ENCODE assay signal across 8 cellular contexts in the genomic region with DNA sequence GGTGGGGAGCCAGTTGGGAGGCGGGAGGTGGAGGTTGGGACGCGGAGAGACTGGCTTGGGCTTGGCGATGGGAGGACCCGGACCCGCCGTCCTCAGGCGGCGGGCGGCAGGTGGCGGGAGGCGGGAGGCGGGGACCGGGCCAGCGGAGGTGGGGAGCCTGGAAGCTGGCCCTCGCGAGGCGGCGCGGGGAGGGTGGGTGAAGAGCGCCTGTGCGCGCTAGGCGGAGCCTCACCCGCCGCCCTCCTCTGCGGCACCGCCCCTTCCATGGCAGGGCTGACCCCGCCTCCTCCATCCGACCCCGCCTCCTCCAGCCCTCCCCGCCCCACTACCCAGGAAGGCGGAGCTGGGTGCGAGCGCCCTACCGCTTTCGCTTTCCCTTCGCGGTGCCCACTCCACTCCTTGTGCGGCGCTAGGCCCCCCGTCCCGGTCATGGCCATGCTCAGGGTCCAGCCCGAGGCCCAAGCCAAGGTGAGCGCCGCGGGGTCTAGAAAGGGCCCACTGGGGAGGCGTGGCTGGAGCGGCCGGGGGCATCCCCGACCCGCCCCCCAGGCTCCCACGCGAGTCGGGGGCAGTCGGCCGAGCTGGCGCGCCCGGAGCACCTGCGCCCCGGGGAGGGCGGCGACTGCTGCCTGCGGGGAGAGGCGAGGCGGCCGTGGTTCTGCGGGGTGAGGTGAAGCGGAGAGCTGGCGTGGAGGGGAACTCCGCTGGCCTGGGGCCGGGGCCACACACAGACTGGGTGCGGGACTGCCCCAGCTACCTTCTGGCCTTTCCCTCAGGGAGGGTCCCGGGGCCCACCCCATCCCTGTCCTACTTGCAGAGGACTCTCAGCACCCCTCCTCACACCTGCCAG. TPM values are rescaled to one million over a fixed set of nuclear protein-coding genes. Genes with fewer than 3 reads are reported as not detected.
A peak's percentile ranks its signal among the peaks of the same experiment; 100 is the strongest.
DNase-seq lines count a peak whose midpoint lies in the region; ATAC-seq and TF ChIP-seq lines count a peak whose summit lies in the region.

A gene (plus strand): TSS at position 361 of the 850 bp plus-strand sequence. CDS start 69 bp downstream, at position 430.

- peak within 1 kb of the TSS; percentile 87 to 95 (median 90) for H3K4me3 Mint-ChIP-seq in brain

- no peaks in the 10 kb centered on the region for H3K9me3 Mint-ChIP-seq in brain

- H3K27me3 ChIP-seq in iPS-15b (ENCODE audit: control insufficient read depth, insufficient read depth, low read length) (no peaks in the 10 kb centered on the region), skeletal muscle satellite cell (ENCODE audit: control insufficient read depth, insufficient read depth, low read length) (no peaks in the 10 kb centered on the region)

- DNase-seq in SIG-M5 treated with dmso at 0.1 percent for 504 hours (lab: John Stamatoyannopoulos, UW; ENCODE audit: unreplicated experiment) (peak; percentile 85), SIG-M5 (lab: John Stamatoyannopoulos, UW) (no peak), NCI-H2107 treated with DMSO at 0.1 percent for 48 hours (lab: John Stamatoyannopoulos, UW; ENCODE audit: unreplicated experiment) (peak; percentile 87), UCSD-AML1 (lab: John Stamatoyannopoulos, UW; ENCODE audit: unreplicated experiment) (peak; percentile 94)

- H3K4me1 Mint-ChIP-seq in brain: peaks cover 45% of the 10 kb centered on the region

- no peak for TF ChIP-seq CTCF in brain (conservative IDR thresholded peaks at IDR 0.05)

- H3K4me3 ChIP-seq in iPS-15b (ENCODE audit: low read depth, low read length) (peak within 1 kb of the TSS; percentile 76), skeletal muscle satellite cell (ENCODE audit: low read length) (peak within 1 kb of the TSS; percentile 80)

- H3K27me3 Mint-ChIP-seq in brain: peaks cover 5% of the 10 kb centered on the region

- no peaks in the 10 kb centered on the region for H3K9me3 ChIP-seq in iPS-15b (ENCODE audit: control insufficient read depth, insufficient read depth, low read length)
- no peaks in the 10 kb centered on the region for H3K9me3 ChIP-seq in skeletal muscle satellite cell (replicated peaks; ENCODE audit: low read length)

- peaks cover 20% of the 10 kb centered on the region for H3K36me3 ChIP-seq in iPS-15b (ENCODE audit: control insufficient read depth, insufficient read depth, low read length)
- peaks cover 26% of the 10 kb centered on the region for H3K36me3 ChIP-seq in skeletal muscle satellite cell (ENCODE audit: insufficient read depth, low read length)

- peak within 1 kb of the TSS; percentile 60 to 96 (median 94) for H3K27ac Mint-ChIP-seq in brain

- H3K4me1 ChIP-seq in iPS-15b (ENCODE audit: control insufficient read depth, insufficient read depth, low read length) (peaks cover 11% of the 10 kb centered on the region), skeletal muscle satellite cell (ENCODE audit: control insufficient read depth, insufficient read depth, low read length) (peaks cover 32% of the 10 kb centered on the region)

- peak; percentile 56 for ATAC-seq in HG03060 (IDR thresholded peaks at IDR 0.05; ENCODE audit: low read depth, unreplicated experiment)

- H3K36me3 Mint-ChIP-seq in brain: peaks cover 20% of the 10 kb centered on the region

- H3K9ac ChIP-seq in iPS-15b (ENCODE audit: low read depth, low read length) (peak within 1 kb of the TSS; percentile 38), skeletal muscle satellite cell (ENCODE audit: low read depth, low read length) (peak within 1 kb of the TSS; percentile 92)

- H3K4me2 ChIP-seq in skeletal muscle satellite cell (ENCODE audit: low read length): peak within 1 kb of the TSS; percentile 91

RNA-seq across cellular contexts. Expression of the gene that starts here (rescaled TPM):
- polyA plus RNA-seq in brain (ENCODE audit: insufficient read depth, low read depth, low replicate concordance): 179 TPM
- total RNA-seq in skeletal muscle satellite cell (2012; rRNA removed): 59.1 and 71.9 TPM in 2 replicates
